11 cellular contexts compared by ENCODE assay signal in the genomic region with DNA sequence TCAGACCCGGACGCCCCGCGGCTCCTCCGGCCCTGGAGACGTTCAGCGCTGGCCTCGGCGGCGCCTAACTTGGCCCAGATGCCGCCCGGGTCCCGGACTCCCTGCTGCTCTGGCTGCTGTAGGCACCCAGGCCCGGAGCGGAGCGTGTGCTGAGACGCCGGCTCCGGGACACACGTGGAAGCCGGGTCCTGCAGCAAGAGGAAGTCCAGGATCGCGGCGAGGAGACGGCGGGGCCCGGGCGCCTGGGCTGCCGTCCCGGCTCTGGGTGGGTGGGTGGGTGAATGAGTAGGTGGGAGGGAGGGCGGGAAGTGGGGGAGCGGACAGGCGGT. TPM values are rescaled to one million over a fixed set of nuclear protein-coding genes. Genes with fewer than 3 reads are reported as not detected.
DNase-seq lines count a peak whose midpoint lies in the region; ATAC-seq and TF ChIP-seq lines count a peak whose summit lies in the region.
"Had no signal": no experiment of that assay in that cellular context is flagged by ENCODE, and none has a peak within 500 bp of the region (broad histone marks: within the 10 kb centered on the region; RNA-seq: fewer than 3 reads in every experiment).

No MANE protein-coding gene starts in this region.

- ATAC-seq in HG03342 (IDR thresholded peaks at IDR 0.05; ENCODE audit: unreplicated experiment): no peak

- H3K9ac ChIP-seq in BLaER1: no peak overlapping the region
- H3K9ac ChIP-seq in HUES64 (ENCODE audit: low read depth, low read length): no peak overlapping the region
- peak overlapping the region; percentile 42 for H3K9ac ChIP-seq in mesendoderm (ENCODE audit: low read length)

- no peak overlapping the region for H2BK5ac ChIP-seq in mesendoderm (ENCODE audit: low read length)

- no peak overlapping the region for H3K4ac ChIP-seq in mesendoderm (ENCODE audit: low read depth, low read length)

- H2BK15ac ChIP-seq in mesendoderm (replicated peaks; ENCODE audit: low read depth): no peak overlapping the region

- DNase-seq in coronary artery (ENCODE audit: low spot score) (no peak), mesendoderm (no peak), NCI-H510A treated with DMSO at 0.1 percent for 48 hours (lab: John Stamatoyannopoulos, UW) (no peak), esophagus squamous epithelium (lab: John Stamatoyannopoulos, UW) (no peak), NCI-H345 treated with DMSO at 0.1 percent for 48 hours (lab: John Stamatoyannopoulos, UW; ENCODE audit: unreplicated experiment) (no peak)
- DNase-seq: activated naive CD4-positive, alpha-beta T cell treated with anti-CD3 and anti-CD28 coated beads, Interleukin-2, amount 10 ng/mL, durations not matched to agents 7 days and 5 days; NCI-H524 treated with DMSO at 0.1 percent for 48 hours had no signal

- H3K27me3 ChIP-seq in BLaER1 (peaks cover 100% of the 10 kb centered on the region), HUES64 (ENCODE audit: insufficient read depth, low read length) (peaks cover 100% of the 10 kb centered on the region), mesendoderm (ENCODE audit: insufficient read depth, low read length, poor library complexity) (peaks cover 70% of the 10 kb centered on the region), esophagus squamous epithelium (peaks cover 25 to 100% (median 54%) of the 10 kb centered on the region in 4 donors)

- H3K4me3 ChIP-seq in BLaER1 (peak overlapping the region; percentile 53), HUES64 (ENCODE audit: low read length) (peak overlapping the region; percentile 33), coronary artery (peak overlapping the region; percentile 69), mesendoderm (ENCODE audit: low read length) (no peak overlapping the region), esophagus squamous epithelium (peak overlapping the region in 2 of 4 donors; percentile 27 to 48)

- no peaks in the 10 kb centered on the region for H3K79me1 ChIP-seq in mesendoderm (ENCODE audit: low read length)

- peaks cover 76% of the 10 kb centered on the region for H4K20me1 ChIP-seq in BLaER1

- intact Hi-C loops in esophagus squamous epithelium (cut with DNase I): no loop called here

- TF ChIP-seq CTCF in coronary artery (IDR thresholded peaks at IDR 0.05) (no peak), esophagus squamous epithelium (IDR thresholded peaks at IDR 0.05) (no peak)

- H3K9me3 ChIP-seq in BLaER1 (peaks cover 55% of the 10 kb centered on the region), HUES64 (ENCODE audit: insufficient read depth, low read depth, low read length) (no peaks in the 10 kb centered on the region), esophagus squamous epithelium (no peaks in the 10 kb centered on the region)

- no peaks in the 10 kb centered on the region for H3K79me2 ChIP-seq in mesendoderm (ENCODE audit: control insufficient read depth, insufficient read depth, low read length)

- no peak overlapping the region for H3K23ac ChIP-seq in mesendoderm (ENCODE audit: low read length)

- TF ChIP-seq POLR2A in esophagus squamous epithelium (IDR thresholded peaks at IDR 0.05): no peak

- H3K4me2 ChIP-seq in BLaER1: peak overlapping the region; percentile 65
- peak overlapping the region; percentile 84 for H3K4me2 ChIP-seq in mesendoderm (ENCODE audit: low read length)

- peak overlapping the region; percentile 81 for H3K56ac ChIP-seq in mesendoderm (ENCODE audit: low read length)

- no peak overlapping the region for H2AK5ac ChIP-seq in mesendoderm (ENCODE audit: low read length)

- H4K8ac ChIP-seq in mesendoderm (ENCODE audit: low read depth, low read length): no peak overlapping the region

- no peak overlapping the region for H4K5ac ChIP-seq in mesendoderm (ENCODE audit: low read length)

- no peak overlapping the region for H3K18ac ChIP-seq in mesendoderm (ENCODE audit: low read length)

- WGBS in HUES64: 2% methylated on average over 21 of the region's 33 CpGs
- no CpG with 5 or more reads among the region's 33 CpGs for WGBS in mesendoderm (ENCODE audit: extremely low coverage, insufficient coverage, low lambda C conversion rate)
- no CpG with 5 or more reads among the region's 33 CpGs for WGBS in esophagus squamous epithelium, 2 donors

- no peak overlapping the region for H2BK120ac ChIP-seq in mesendoderm (ENCODE audit: low read depth, low read length)

- no peak overlapping the region for H3K27ac ChIP-seq in BLaER1
- H3K27ac ChIP-seq in HUES64 (ENCODE audit: low read depth, low read length): no peak overlapping the region
- peak overlapping the region in 1 of 2 donors; percentile 42 for H3K27ac ChIP-seq in coronary artery
- no peak overlapping the region for H3K27ac ChIP-seq in mesendoderm (ENCODE audit: low read depth, low read length)
- no peak overlapping the region for H3K27ac ChIP-seq in esophagus squamous epithelium
- H3K27ac ChIP-seq: VCaP had no signal

- H3K4me1 ChIP-seq in BLaER1: peaks cover 53% of the 10 kb centered on the region
- H3K4me1 ChIP-seq in HUES64 (ENCODE audit: insufficient read depth, low read length): peaks cover 14% of the 10 kb centered on the region
- H3K4me1 ChIP-seq in mesendoderm (ENCODE audit: control insufficient read depth, low read depth, low read length): peaks cover 6% of the 10 kb centered on the region
- peaks cover 9 to 74% (median 12%) of the 10 kb centered on the region in 3 donors for H3K4me1 ChIP-seq in esophagus squamous epithelium

- H3K36me3 ChIP-seq in BLaER1 (peaks cover 7% of the 10 kb centered on the region; the same call in 1 of the 2 replicates), HUES64 (ENCODE audit: insufficient read depth, low read length) (no peaks in the 10 kb centered on the region), mesendoderm (ENCODE audit: control insufficient read depth, insufficient read depth, low read length) (no peaks in the 10 kb centered on the region), esophagus squamous epithelium (no peaks in the 10 kb centered on the region)

RNA-seq across cellular contexts. Expression of a gene that starts 0.2 kb away (rescaled TPM):
- 0.10 TPM for polyA plus RNA-seq in HUES64 (2013, experiment 1 of 2)
- polyA plus RNA-seq in HUES64 (2013, experiment 2 of 2): not detected
- 1.0 TPM for polyA plus RNA-seq in mesendoderm (2013, experiment 1 of 2)
- 0.92 TPM for polyA plus RNA-seq in mesendoderm (2013, experiment 2 of 2)
- total RNA-seq in esophagus squamous epithelium: not detected
